ENCODE assay signal across 2 cellular contexts in the genomic region with DNA sequence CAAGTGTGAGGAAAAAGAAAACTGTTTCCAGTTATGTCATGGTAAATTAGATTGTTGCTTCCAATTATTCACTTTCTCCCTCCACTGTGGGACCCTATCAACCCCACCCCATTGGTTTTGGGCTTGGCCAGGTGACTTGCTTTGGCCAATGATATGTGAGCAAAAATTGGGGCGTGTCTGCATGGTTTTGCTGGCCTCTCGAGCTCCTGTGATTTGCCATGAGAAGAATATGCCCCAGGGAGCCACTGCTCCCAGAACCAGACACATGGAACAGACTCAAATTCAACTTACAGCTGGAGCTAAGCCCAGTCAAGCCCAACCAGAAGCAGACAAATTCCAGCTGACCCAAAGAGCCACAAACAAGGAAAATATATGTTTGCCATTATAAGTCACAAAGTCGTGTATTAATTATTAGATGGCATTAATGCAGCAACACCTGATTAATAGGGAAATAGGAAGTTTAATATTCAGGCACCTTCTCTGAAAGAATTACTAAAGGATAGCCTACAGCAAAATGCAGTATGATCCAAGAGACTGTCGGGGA.
TF ChIP-seq lines count a peak whose summit lies in the region.

No MANE protein-coding gene starts in this region.

TF ChIP-seq in SK-N-SH, 30 proteins besides CTCF, POLR2A, EP300 and RAD21:
- TF ChIP-seq, protein P1, sequence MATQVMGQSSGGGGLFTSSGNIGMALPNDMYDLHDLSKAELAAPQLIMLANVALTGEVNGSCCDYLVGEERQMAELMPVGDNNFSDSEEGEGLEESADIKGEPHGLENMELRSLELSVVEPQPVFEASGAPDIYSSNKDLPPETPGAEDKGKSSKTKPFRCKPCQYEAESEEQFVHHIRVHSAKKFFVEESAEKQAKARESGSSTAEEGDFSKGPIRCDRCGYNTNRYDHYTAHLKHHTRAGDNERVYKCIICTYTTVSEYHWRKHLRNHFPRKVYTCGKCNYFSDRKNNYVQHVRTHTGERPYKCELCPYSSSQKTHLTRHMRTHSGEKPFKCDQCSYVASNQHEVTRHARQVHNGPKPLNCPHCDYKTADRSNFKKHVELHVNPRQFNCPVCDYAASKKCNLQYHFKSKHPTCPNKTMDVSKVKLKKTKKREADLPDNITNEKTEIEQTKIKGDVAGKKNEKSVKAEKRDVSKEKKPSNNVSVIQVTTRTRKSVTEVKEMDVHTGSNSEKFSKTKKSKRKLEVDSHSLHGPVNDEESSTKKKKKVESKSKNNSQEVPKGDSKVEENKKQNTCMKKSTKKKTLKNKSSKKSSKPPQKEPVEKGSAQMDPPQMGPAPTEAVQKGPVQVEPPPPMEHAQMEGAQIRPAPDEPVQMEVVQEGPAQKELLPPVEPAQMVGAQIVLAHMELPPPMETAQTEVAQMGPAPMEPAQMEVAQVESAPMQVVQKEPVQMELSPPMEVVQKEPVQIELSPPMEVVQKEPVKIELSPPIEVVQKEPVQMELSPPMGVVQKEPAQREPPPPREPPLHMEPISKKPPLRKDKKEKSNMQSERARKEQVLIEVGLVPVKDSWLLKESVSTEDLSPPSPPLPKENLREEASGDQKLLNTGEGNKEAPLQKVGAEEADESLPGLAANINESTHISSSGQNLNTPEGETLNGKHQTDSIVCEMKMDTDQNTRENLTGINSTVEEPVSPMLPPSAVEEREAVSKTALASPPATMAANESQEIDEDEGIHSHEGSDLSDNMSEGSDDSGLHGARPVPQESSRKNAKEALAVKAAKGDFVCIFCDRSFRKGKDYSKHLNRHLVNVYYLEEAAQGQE (IDR thresholded peaks at IDR 0.05; ENCODE audit: low read depth, low read length): no peak
- TF ChIP-seq EZH2phosphoT487 (IDR thresholded peaks at IDR 0.05; ENCODE audit: borderline replicate concordance, low read depth): no peak
- TF ChIP-seq, protein P2, sequence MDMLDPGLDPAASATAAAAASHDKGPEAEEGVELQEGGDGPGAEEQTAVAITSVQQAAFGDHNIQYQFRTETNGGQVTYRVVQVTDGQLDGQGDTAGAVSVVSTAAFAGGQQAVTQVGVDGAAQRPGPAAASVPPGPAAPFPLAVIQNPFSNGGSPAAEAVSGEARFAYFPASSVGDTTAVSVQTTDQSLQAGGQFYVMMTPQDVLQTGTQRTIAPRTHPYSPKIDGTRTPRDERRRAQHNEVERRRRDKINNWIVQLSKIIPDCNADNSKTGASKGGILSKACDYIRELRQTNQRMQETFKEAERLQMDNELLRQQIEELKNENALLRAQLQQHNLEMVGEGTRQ (IDR thresholded peaks at IDR 0.05; ENCODE audit: borderline replicate concordance, low read depth, low read length): peak; percentile 35; the same call in 1 of the 2 replicates
- TF ChIP-seq, protein P3, sequence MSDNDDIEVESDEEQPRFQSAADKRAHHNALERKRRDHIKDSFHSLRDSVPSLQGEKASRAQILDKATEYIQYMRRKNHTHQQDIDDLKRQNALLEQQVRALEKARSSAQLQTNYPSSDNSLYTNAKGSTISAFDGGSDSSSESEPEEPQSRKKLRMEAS (IDR thresholded peaks at IDR 0.05; ENCODE audit: low read depth): no peak
- TF ChIP-seq GATA2 (CRISPR knock-in tag; IDR thresholded peaks at IDR 0.05): no peak
- no peak for TF ChIP-seq FOXM1 (IDR thresholded peaks at IDR 0.05; ENCODE audit: low read depth)
- peak; percentile 14 for TF ChIP-seq CHD2 (IDR thresholded peaks at IDR 0.05; ENCODE audit: low read length, partially characterized antibody)
- TF ChIP-seq, protein P4, sequence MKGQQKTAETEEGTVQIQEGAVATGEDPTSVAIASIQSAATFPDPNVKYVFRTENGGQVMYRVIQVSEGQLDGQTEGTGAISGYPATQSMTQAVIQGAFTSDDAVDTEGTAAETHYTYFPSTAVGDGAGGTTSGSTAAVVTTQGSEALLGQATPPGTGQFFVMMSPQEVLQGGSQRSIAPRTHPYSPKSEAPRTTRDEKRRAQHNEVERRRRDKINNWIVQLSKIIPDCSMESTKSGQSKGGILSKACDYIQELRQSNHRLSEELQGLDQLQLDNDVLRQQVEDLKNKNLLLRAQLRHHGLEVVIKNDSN (IDR thresholded peaks at IDR 0.05; ENCODE audit: borderline replicate concordance, low read depth): peak; percentile 20; the same call in 1 of the 2 replicates

TF ChIP-seq in SK-N-SH treated with all-trans-retinoic acid at 6 μM for 48 hours, 23 proteins besides CTCF, POLR2A, EP300 and RAD21 (continued from another document):
- TF ChIP-seq, protein P5, sequence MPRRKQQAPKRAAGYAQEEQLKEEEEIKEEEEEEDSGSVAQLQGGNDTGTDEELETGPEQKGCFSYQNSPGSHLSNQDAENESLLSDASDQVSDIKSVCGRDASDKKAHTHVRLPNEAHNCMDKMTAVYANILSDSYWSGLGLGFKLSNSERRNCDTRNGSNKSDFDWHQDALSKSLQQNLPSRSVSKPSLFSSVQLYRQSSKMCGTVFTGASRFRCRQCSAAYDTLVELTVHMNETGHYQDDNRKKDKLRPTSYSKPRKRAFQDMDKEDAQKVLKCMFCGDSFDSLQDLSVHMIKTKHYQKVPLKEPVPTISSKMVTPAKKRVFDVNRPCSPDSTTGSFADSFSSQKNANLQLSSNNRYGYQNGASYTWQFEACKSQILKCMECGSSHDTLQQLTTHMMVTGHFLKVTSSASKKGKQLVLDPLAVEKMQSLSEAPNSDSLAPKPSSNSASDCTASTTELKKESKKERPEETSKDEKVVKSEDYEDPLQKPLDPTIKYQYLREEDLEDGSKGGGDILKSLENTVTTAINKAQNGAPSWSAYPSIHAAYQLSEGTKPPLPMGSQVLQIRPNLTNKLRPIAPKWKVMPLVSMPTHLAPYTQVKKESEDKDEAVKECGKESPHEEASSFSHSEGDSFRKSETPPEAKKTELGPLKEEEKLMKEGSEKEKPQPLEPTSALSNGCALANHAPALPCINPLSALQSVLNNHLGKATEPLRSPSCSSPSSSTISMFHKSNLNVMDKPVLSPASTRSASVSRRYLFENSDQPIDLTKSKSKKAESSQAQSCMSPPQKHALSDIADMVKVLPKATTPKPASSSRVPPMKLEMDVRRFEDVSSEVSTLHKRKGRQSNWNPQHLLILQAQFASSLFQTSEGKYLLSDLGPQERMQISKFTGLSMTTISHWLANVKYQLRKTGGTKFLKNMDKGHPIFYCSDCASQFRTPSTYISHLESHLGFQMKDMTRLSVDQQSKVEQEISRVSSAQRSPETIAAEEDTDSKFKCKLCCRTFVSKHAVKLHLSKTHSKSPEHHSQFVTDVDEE (CRISPR knock-in tag; IDR thresholded peaks at IDR 0.05): no peak
- TF ChIP-seq ZNF70 (CRISPR knock-in tag; IDR thresholded peaks at IDR 0.05) (no peak), SNAI2 (CRISPR knock-in tag; IDR thresholded peaks at IDR 0.05) (no peak), TCF4 (CRISPR knock-in tag; IDR thresholded peaks at IDR 0.05; ENCODE audit: borderline replicate concordance) (no peak), ZNF565 (CRISPR knock-in tag; conservative IDR thresholded peaks at IDR 0.05; ENCODE audit: low read depth) (no peak), ISL1 (CRISPR knock-in tag; IDR thresholded peaks at IDR 0.05) (no peak), OSR1 (CRISPR knock-in tag; IDR thresholded peaks at IDR 0.05) (no peak), ZFP3 (CRISPR knock-in tag; IDR thresholded peaks at IDR 0.05) (no peak), ESRRG (CRISPR knock-in tag; IDR thresholded peaks at IDR 0.05) (no peak)
- TF ChIP-seq, protein P6, sequence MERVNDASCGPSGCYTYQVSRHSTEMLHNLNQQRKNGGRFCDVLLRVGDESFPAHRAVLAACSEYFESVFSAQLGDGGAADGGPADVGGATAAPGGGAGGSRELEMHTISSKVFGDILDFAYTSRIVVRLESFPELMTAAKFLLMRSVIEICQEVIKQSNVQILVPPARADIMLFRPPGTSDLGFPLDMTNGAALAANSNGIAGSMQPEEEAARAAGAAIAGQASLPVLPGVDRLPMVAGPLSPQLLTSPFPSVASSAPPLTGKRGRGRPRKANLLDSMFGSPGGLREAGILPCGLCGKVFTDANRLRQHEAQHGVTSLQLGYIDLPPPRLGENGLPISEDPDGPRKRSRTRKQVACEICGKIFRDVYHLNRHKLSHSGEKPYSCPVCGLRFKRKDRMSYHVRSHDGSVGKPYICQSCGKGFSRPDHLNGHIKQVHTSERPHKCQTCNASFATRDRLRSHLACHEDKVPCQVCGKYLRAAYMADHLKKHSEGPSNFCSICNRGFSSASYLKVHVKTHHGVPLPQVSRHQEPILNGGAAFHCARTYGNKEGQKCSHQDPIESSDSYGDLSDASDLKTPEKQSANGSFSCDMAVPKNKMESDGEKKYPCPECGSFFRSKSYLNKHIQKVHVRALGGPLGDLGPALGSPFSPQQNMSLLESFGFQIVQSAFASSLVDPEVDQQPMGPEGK (CRISPR knock-in tag; IDR thresholded peaks at IDR 0.05; ENCODE audit: borderline replicate concordance): no peak
- TF ChIP-seq, protein P7, sequence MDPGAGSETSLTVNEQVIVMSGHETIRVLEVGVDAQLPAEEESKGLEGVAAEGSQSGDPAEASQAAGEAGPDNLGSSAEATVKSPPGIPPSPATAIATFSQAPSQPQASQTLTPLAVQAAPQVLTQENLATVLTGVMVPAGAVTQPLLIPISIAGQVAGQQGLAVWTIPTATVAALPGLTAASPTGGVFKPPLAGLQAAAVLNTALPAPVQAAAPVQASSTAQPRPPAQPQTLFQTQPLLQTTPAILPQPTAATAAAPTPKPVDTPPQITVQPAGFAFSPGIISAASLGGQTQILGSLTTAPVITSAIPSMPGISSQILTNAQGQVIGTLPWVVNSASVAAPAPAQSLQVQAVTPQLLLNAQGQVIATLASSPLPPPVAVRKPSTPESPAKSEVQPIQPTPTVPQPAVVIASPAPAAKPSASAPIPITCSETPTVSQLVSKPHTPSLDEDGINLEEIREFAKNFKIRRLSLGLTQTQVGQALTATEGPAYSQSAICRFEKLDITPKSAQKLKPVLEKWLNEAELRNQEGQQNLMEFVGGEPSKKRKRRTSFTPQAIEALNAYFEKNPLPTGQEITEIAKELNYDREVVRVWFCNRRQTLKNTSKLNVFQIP (CRISPR knock-in tag; IDR thresholded peaks at IDR 0.05; ENCODE audit: borderline replicate concordance, low read depth): no peak
